ENCODE assay signal across 8 cellular contexts in genomic region chr22:36409911-36410756, GRCh38. TPM values are rescaled to one million over a fixed set of nuclear protein-coding genes. Genes with fewer than 3 reads are reported as not detected.
A peak's percentile ranks its signal among the peaks of the same experiment; 100 is the strongest.
DNase-seq lines count a peak whose midpoint lies in the region; ATAC-seq, FAIRE-seq and TF ChIP-seq lines count a peak whose summit lies in the region.

No MANE protein-coding gene starts in this region.

- TF ChIP-seq POLR2A in breast epithelium (IDR thresholded peaks at IDR 0.05) (peak; percentile 61), spleen (IDR thresholded peaks at IDR 0.05) (no peak)

- H3K4me1 ChIP-seq in breast epithelium: no peaks in the 10 kb centered on the region
- H3K4me1 ChIP-seq in spleen: peaks cover 25 to 72% (median 51%) of the 10 kb centered on the region in 6 donors

- peak; percentile 93 for FAIRE-seq in islet of Langerhans (lab: Jason Lieb, UNC)

- intact Hi-C loops in breast epithelium (cut with DNase I; ENCODE audit: low total_unique reads): no loop called here
- intact Hi-C loops in spleen (cut with DNase I; ENCODE audit: low total_unique reads): no loop called here

- H3K27ac ChIP-seq in C4-2B (peak overlapping the region; percentile 89), breast epithelium (peak overlapping the region; percentile 92 to 96), spleen (peak overlapping the region; percentile 74 to 87 (median 81))

- H3K4me3 ChIP-seq in breast epithelium: peak overlapping the region in 2 of 3 donors; percentile 46 to 61
- peak overlapping the region in 7 of 8 donors; percentile 3 to 64 (median 25) for H3K4me3 ChIP-seq in spleen

- H3K36me3 ChIP-seq in breast epithelium: no peaks in the 10 kb centered on the region
- no peaks in the 10 kb centered on the region for H3K36me3 ChIP-seq in spleen

- DNase-seq in HuH-7 (ENCODE audit: low spot score): peak; percentile 83
- peak; percentile 54 for DNase-seq in T-helper 9 cell
- peak; percentile 94 to 99 for DNase-seq in breast epithelium (ENCODE audit: low spot score in 2 of 2)
- peak; percentile 92 for DNase-seq in spleen
- no peak for DNase-seq in NCI-H446 treated with DMSO at 0.1 percent for 48 hours (lab: John Stamatoyannopoulos, UW)

- 24 to 32% (median 26%) methylated on average over 50 to 56 of the region's 56 CpGs for WGBS in spleen, 5 donors

- no peak for ATAC-seq in GM21360 (IDR thresholded peaks at IDR 0.05; ENCODE audit: unreplicated experiment)

- H3K27me3 ChIP-seq in breast epithelium: no peaks in the 10 kb centered on the region
- H3K27me3 ChIP-seq in spleen (replicated peaks in 1 of 7): no peaks in the 10 kb centered on the region

- TF ChIP-seq CTCF in C4-2B (conservative IDR thresholded peaks at IDR 0.05) (no peak), breast epithelium (IDR thresholded peaks at IDR 0.05) (peak; percentile 39 to 78 (median 63)), spleen (IDR thresholded peaks at IDR 0.05 in 8 of 11, conservative IDR thresholded peaks at IDR 0.05 in 3 of 11) (peak in 2 of 11 experiments; percentile 11 to 15)

- no peaks in the 10 kb centered on the region for H3K9me3 ChIP-seq in breast epithelium
- H3K9me3 ChIP-seq in spleen: no peaks in the 10 kb centered on the region

RNA-seq across cellular contexts. Expression of gene MYH9, which starts 22.4 kb away (rescaled TPM):
- total RNA-seq in breast epithelium: 100 to 1,000 TPM; 169 to 392 (median 268) TPM
- total RNA-seq in spleen: 1,000 to 10,000 TPM in 4 of 7 donors, 100 to 1,000 TPM in 3; 575 to 1,376 (median 1,013) TPM
- polyA plus RNA-seq in spleen: 100 to 1,000 TPM in 1 of 3 donors, 10 to 100 TPM in 2; 59.8 to 166 (median 71.1) TPM
